26 cellular contexts compared by ENCODE assay signal in genomic region chr22:40138866-40139265, GRCh38.
"Had no signal": no experiment of that assay in that cellular context is flagged by ENCODE, and none has a peak within 500 bp of the region (broad histone marks: within the 10 kb centered on the region; RNA-seq: fewer than 3 reads in every experiment).

No MANE protein-coding gene starts in this region.

- ATAC-seq: activated CD4-positive, alpha-beta T cell treated with anti-CD3 and anti-CD28 coated beads for 36 hours; activated CD4-positive, CD25-positive, alpha-beta regulatory T cell treated with anti-CD3 and anti-CD28 coated beads, Interleukin-2, amount 50 U/mL, for 24 hours; activated naive CD4-positive, alpha-beta T cell treated with anti-CD3 and anti-CD28 coated beads, Interleukin-2, amount 50 U/mL, for 72 hours; body of pancreas; K562; Panc1 had no signal

- DNase-seq: activated CD4-positive, alpha-beta memory T cell treated with anti-CD3 and anti-CD28 coated beads for 36 hours; activated CD4-positive, alpha-beta T cell treated with anti-CD3 and anti-CD28 coated beads for 36 hours; activated CD4-positive, alpha-beta T cell treated with anti-CD3 and anti-CD28 coated beads, Interleukin-2, amount 50 U/mL, for 1 hour; activated CD8-positive, alpha-beta memory T cell treated with anti-CD3 and anti-CD28 coated beads, Interleukin-2, amount 50 U/mL, for 4 hours; activated gamma-delta T cell treated with Interleukin-2 at 50 U/mL for 16 hours; activated naive CD4-positive, alpha-beta T cell treated with anti-CD3 and anti-CD28 coated beads for 36 hours; adrenal gland; body of pancreas; NCI-H1092 treated with DMSO at 0.1 percent for 48 hours; NCI-H1417; NCI-H187 treated with DMSO at 0.1 percent for 48 hours; NCI-H2081; NCI-H2171 treated with DMSO at 0.1 percent for 48 hours; NCI-H2227 treated with DMSO at 0.1 percent for 48 hours; NCI-H446 treated with DMSO at 0.1 percent for 48 hours; NCI-H524; SHP77; SJCRH30 had no signal

- H3K4me3 Mint-ChIP-seq: activated CD4-positive, alpha-beta memory T cell treated with anti-CD3 and anti-CD28 coated beads for 36 hours; activated CD4-positive, alpha-beta T cell treated with anti-CD3 and anti-CD28 coated beads for 36 hours; activated naive CD4-positive, alpha-beta T cell treated with anti-CD3 and anti-CD28 coated beads for 36 hours; activated T-helper 1 cell treated with anti-CD3 and anti-CD28 coated beads, Interleukin-12 subunit alpha, Interleukin-12 subunit beta, Interleukin-2, Interleukin-4 antibody, amounts not matched to agents 30 ng/mL and 10 ng/mL and 1 ng/mL, durations not matched to agents 14 hours and 24 hours and 36 hours; T-helper 2 cell treated with Interferon-gamma antibody and Interleukin-4, amounts not matched to agents 5 μg/mL and 100 μg/mL, for 36 hours had no signal

- H3K36me3 Mint-ChIP-seq: activated CD4-positive, alpha-beta memory T cell treated with anti-CD3 and anti-CD28 coated beads for 36 hours; activated naive CD4-positive, alpha-beta T cell treated with anti-CD3 and anti-CD28 coated beads, Interleukin-2, amount 50 U/mL, for 72 hours had no signal

- H3K36me3 ChIP-seq: adrenal gland, breast epithelium, SJCRH30 had no signal

- H3K9me3 Mint-ChIP-seq: activated CD4-positive, alpha-beta memory T cell treated with anti-CD3 and anti-CD28 coated beads for 36 hours; activated naive CD4-positive, alpha-beta T cell treated with anti-CD3 and anti-CD28 coated beads for 36 hours; activated naive CD4-positive, alpha-beta T cell treated with anti-CD3 and anti-CD28 coated beads, Interleukin-2, amount 50 U/mL, for 72 hours; activated T-helper 1 cell treated with anti-CD3 and anti-CD28 coated beads, Interleukin-12 subunit alpha, Interleukin-12 subunit beta, Interleukin-2, Interleukin-4 antibody, amounts not matched to agents 30 ng/mL and 10 ng/mL and 1 ng/mL, durations not matched to agents 14 hours and 24 hours and 36 hours; T-helper 2 cell treated with Interferon-gamma antibody and Interleukin-4, amounts not matched to agents 5 μg/mL and 100 μg/mL, for 36 hours had no signal

- H3K27me3 ChIP-seq: adrenal gland, body of pancreas, breast epithelium, SJCRH30 had no signal

- H3K27ac Mint-ChIP-seq: activated CD4-positive, alpha-beta memory T cell treated with anti-CD3 and anti-CD28 coated beads for 36 hours; activated naive CD4-positive, alpha-beta T cell treated with anti-CD3 and anti-CD28 coated beads for 36 hours; activated T-helper 1 cell treated with anti-CD3 and anti-CD28 coated beads, Interleukin-12 subunit alpha, Interleukin-12 subunit beta, Interleukin-2, Interleukin-4 antibody, amounts not matched to agents 30 ng/mL and 10 ng/mL and 1 ng/mL, durations not matched to agents 14 hours and 24 hours and 36 hours; T-helper 2 cell treated with Interferon-gamma antibody and Interleukin-4, amounts not matched to agents 5 μg/mL and 100 μg/mL, for 36 hours had no signal

- H3K4me1 ChIP-seq: adrenal gland, body of pancreas, breast epithelium, SJCRH30 had no signal

- H3K27me3 Mint-ChIP-seq: activated CD4-positive, alpha-beta memory T cell treated with anti-CD3 and anti-CD28 coated beads for 36 hours; activated CD4-positive, alpha-beta T cell treated with anti-CD3 and anti-CD28 coated beads for 36 hours had no signal

- H3K9me3 ChIP-seq: adrenal gland, body of pancreas, breast epithelium, SJCRH30 had no signal

- H3K27ac ChIP-seq: adrenal gland, body of pancreas, breast epithelium, SJCRH30, SK-N-MC had no signal

- H3K4me3 ChIP-seq: adrenal gland, body of pancreas, breast epithelium, K562, SJCRH30, SK-N-MC had no signal

- H3K4me1 Mint-ChIP-seq: activated CD4-positive, alpha-beta T cell treated with anti-CD3 and anti-CD28 coated beads for 36 hours had no signal
